In genomic region chr11:131815631-131816030, GRCh38 we compare ENCODE assay signal across 28 cellular contexts.
DNase-seq lines count a peak whose midpoint lies in the region; ATAC-seq and TF ChIP-seq lines count a peak whose summit lies in the region.
"Had no signal": no experiment of that assay in that cellular context is flagged by ENCODE, and none has a peak within 500 bp of the region (broad histone marks: within the 10 kb centered on the region; RNA-seq: fewer than 3 reads in every experiment).

No MANE protein-coding gene starts in this region.

- peak; percentile 82 for DNase-seq in NCI-H524 treated with DMSO at 0.1 percent for 48 hours (lab: John Stamatoyannopoulos, UW)
- DNase-seq in endodermal cell: peak; percentile 78
- DNase-seq in islet precursor cell: peak; percentile 79
- no peak for DNase-seq in LoVo (ENCODE audit: low spot score)
- DNase-seq in GM10248 (ENCODE audit: extremely low spot score): no peak
- no peak for DNase-seq in CD8-positive, alpha-beta T cell
- DNase-seq: activated CD8-positive, alpha-beta memory T cell treated with anti-CD3 and anti-CD28 coated beads, Interleukin-2, amount 50 U/mL, for 48 hours; activated CD8-positive, alpha-beta T cell treated with anti-CD3 and anti-CD28 coated beads for 36 hours; amygdala; colonic mucosa; DND-41; effector memory CD4-positive, alpha-beta T cell; erythroblast; GOT3; lower lobe of right lung; naive thymus-derived CD8-positive, alpha-beta T cell; NCI-H1092; NCI-H187; NCI-H69; SHP77 treated with DMSO at 0.1 percent for 48 hours; stimulated activated naive B cell treated with anti-CD40 and anti-IgM and Interleukin-4, amounts not matched to agents 10 μg/mL and 1 μg/mL and 100 μg/mL, for 72 hours; substantia nigra had no signal

- no peak for TF ChIP-seq CTCF in endodermal cell (conservative IDR thresholded peaks at IDR 0.05)
- TF ChIP-seq CTCF in GM10248 (IDR thresholded peaks at IDR 0.05; ENCODE audit: control extremely low read depth, extremely low read depth, low read depth, missing control alignments): no peak
- TF ChIP-seq CTCF in CD8-positive, alpha-beta T cell (IDR thresholded peaks at IDR 0.05): no peak

- no peak overlapping the region for H3K4me3 Mint-ChIP-seq in endodermal cell
- no peak overlapping the region for H3K4me3 Mint-ChIP-seq in CD8-positive, alpha-beta T cell
- H3K4me3 Mint-ChIP-seq: activated CD8-positive, alpha-beta T cell treated with anti-CD3 and anti-CD28 coated beads for 36 hours; activated naive CD4-positive, alpha-beta T cell treated with anti-CD3 and anti-CD28 coated beads, Interleukin-2, amount 50 U/mL, for 24 hours; naive thymus-derived CD8-positive, alpha-beta T cell; stimulated activated naive B cell treated with anti-CD40 and anti-IgM and Interleukin-4, amounts not matched to agents 10 μg/mL and 1 μg/mL and 100 μg/mL, for 72 hours; type B pancreatic cell had no signal

- ATAC-seq in HG02870 (IDR thresholded peaks at IDR 0.05; ENCODE audit: unreplicated experiment): no peak
- no peak for ATAC-seq in CD8-positive, alpha-beta T cell
- ATAC-seq: activated CD8-positive, alpha-beta T cell treated with anti-CD3 and anti-CD28 coated beads for 36 hours; naive thymus-derived CD8-positive, alpha-beta T cell; stimulated activated naive B cell treated with anti-CD40 and anti-IgM and Interleukin-4, amounts not matched to agents 10 μg/mL and 1 μg/mL and 100 μg/mL, for 72 hours had no signal

- no peaks in the 10 kb centered on the region for H3K36me3 ChIP-seq in endodermal cell (ENCODE audit: control insufficient read depth, insufficient read depth, low read length)
- no peaks in the 10 kb centered on the region for H3K36me3 ChIP-seq in CD8-positive, alpha-beta T cell (ENCODE audit: insufficient read depth, low read length)
- H3K36me3 ChIP-seq: BLaER1 treated with 17β-estradiol and CSF1 and Interleukin-3, amounts not matched to agents 10 nM and 100 nM; breast epithelium; colonic mucosa; lower lobe of right lung had no signal

- H3K27me3 ChIP-seq in endodermal cell (ENCODE audit: control insufficient read depth, insufficient read depth, low read length, poor library complexity, severe bottlenecking): no peaks in the 10 kb centered on the region
- no peaks in the 10 kb centered on the region for H3K27me3 ChIP-seq in CD8-positive, alpha-beta T cell (ENCODE audit: insufficient read depth, low read length)
- H3K27me3 ChIP-seq: BLaER1 treated with 17β-estradiol and CSF1 and Interleukin-3, amounts not matched to agents 10 nM and 100 nM; colonic mucosa had no signal

- H3K27ac Mint-ChIP-seq in endodermal cell: no peak overlapping the region
- no peak overlapping the region for H3K27ac Mint-ChIP-seq in CD8-positive, alpha-beta T cell
- H3K27ac Mint-ChIP-seq: activated CD8-positive, alpha-beta T cell treated with anti-CD3 and anti-CD28 coated beads for 36 hours; activated naive CD4-positive, alpha-beta T cell treated with anti-CD3 and anti-CD28 coated beads, Interleukin-2, amount 50 U/mL, for 24 hours; naive thymus-derived CD8-positive, alpha-beta T cell; stimulated activated naive B cell treated with anti-CD40 and anti-IgM and Interleukin-4, amounts not matched to agents 10 μg/mL and 1 μg/mL and 100 μg/mL, for 72 hours; type B pancreatic cell had no signal

- no peaks in the 10 kb centered on the region for H3K36me3 Mint-ChIP-seq in endodermal cell (ENCODE audit: low read depth)
- no peaks in the 10 kb centered on the region for H3K36me3 Mint-ChIP-seq in CD8-positive, alpha-beta T cell
- H3K36me3 Mint-ChIP-seq: activated naive CD4-positive, alpha-beta T cell treated with anti-CD3 and anti-CD28 coated beads, Interleukin-2, amount 50 U/mL, for 24 hours; naive thymus-derived CD8-positive, alpha-beta T cell; stimulated activated naive B cell treated with anti-CD40 and anti-IgM and Interleukin-4, amounts not matched to agents 10 μg/mL and 1 μg/mL and 100 μg/mL, for 72 hours; type B pancreatic cell had no signal

- H3K4me1 ChIP-seq in endodermal cell (ENCODE audit: control insufficient read depth, insufficient read depth, low read length): peaks cover 6% of the 10 kb centered on the region
- no peaks in the 10 kb centered on the region for H3K4me1 ChIP-seq in CD8-positive, alpha-beta T cell (ENCODE audit: insufficient read depth, low read length)
- H3K4me1 ChIP-seq: breast epithelium, colonic mucosa, lower lobe of right lung had no signal

- H3K9me3 ChIP-seq in endodermal cell (ENCODE audit: control insufficient read depth, low read length): no peaks in the 10 kb centered on the region
- no peaks in the 10 kb centered on the region for H3K9me3 ChIP-seq in CD8-positive, alpha-beta T cell (ENCODE audit: low read length)
- H3K9me3 ChIP-seq: BLaER1 treated with 17β-estradiol and CSF1 and Interleukin-3, amounts not matched to agents 10 nM and 100 nM; breast epithelium; colonic mucosa; lower lobe of right lung had no signal

- 38% methylated on average over 10 of the region's 11 CpGs; no CpG with 5 or more reads in 1 of the 2 experiments for WGBS in endodermal cell (ENCODE audit: insufficient coverage in 1 of 2, insufficient read length in 1 of 2), 2 experiments

- no peak overlapping the region for H3K9ac ChIP-seq in endodermal cell (ENCODE audit: extremely low read depth, low read length, poor library complexity, severe bottlenecking)
- H3K9ac ChIP-seq: BLaER1 treated with 17β-estradiol and CSF1 and Interleukin-3, amounts not matched to agents 10 nM and 100 nM had no signal

- CTCF ChIA-PET in GM10248 (lab: Yijun Ruan, JAX): interaction anchor here (1.2 kb wide), 1 partner anchor 9 kb away, joined by 4 read pairs; no protein-coding TSS in a partner anchor
- CTCF ChIA-PET in CD8-positive, alpha-beta T cell (lab: Charles Lee): no interaction called here

- intact Hi-C loops in CD8-positive, alpha-beta T cell (cut with DNase I, micrococcal nuclease): no loop called here

- POLR2A ChIA-PET in GM10248 (lab: Yijun Ruan, JAX): no interaction called here
- POLR2A ChIA-PET in CD8-positive, alpha-beta T cell (lab: Charles Lee): no interaction called here

- H3K9me3 Mint-ChIP-seq in endodermal cell: no peaks in the 10 kb centered on the region
- no peaks in the 10 kb centered on the region for H3K9me3 Mint-ChIP-seq in CD8-positive, alpha-beta T cell
- H3K9me3 Mint-ChIP-seq: activated CD8-positive, alpha-beta T cell treated with anti-CD3 and anti-CD28 coated beads for 36 hours; activated naive CD4-positive, alpha-beta T cell treated with anti-CD3 and anti-CD28 coated beads, Interleukin-2, amount 50 U/mL, for 24 hours; type B pancreatic cell had no signal

- H3K27me3 Mint-ChIP-seq in endodermal cell (ENCODE audit: insufficient read depth): no peaks in the 10 kb centered on the region
- H3K27me3 Mint-ChIP-seq in CD8-positive, alpha-beta T cell (ENCODE audit: low read depth): no peaks in the 10 kb centered on the region
- H3K27me3 Mint-ChIP-seq: activated CD8-positive, alpha-beta T cell treated with anti-CD3 and anti-CD28 coated beads for 36 hours; activated naive CD4-positive, alpha-beta T cell treated with anti-CD3 and anti-CD28 coated beads, Interleukin-2, amount 50 U/mL, for 24 hours; naive thymus-derived CD8-positive, alpha-beta T cell; stimulated activated naive B cell treated with anti-CD40 and anti-IgM and Interleukin-4, amounts not matched to agents 10 μg/mL and 1 μg/mL and 100 μg/mL, for 72 hours had no signal

- H3K4me1 Mint-ChIP-seq in endodermal cell: peaks cover 23% of the 10 kb centered on the region
- H3K4me1 Mint-ChIP-seq in CD8-positive, alpha-beta T cell (ENCODE audit: low read depth): no peaks in the 10 kb centered on the region
- H3K4me1 Mint-ChIP-seq: activated naive CD4-positive, alpha-beta T cell treated with anti-CD3 and anti-CD28 coated beads, Interleukin-2, amount 50 U/mL, for 24 hours; naive thymus-derived CD8-positive, alpha-beta T cell; stimulated activated naive B cell treated with anti-CD40 and anti-IgM and Interleukin-4, amounts not matched to agents 10 μg/mL and 1 μg/mL and 100 μg/mL, for 72 hours had no signal

- no peak overlapping the region for H3K4me3 ChIP-seq in endodermal cell (ENCODE audit: low read length)
- no peak overlapping the region for H3K4me3 ChIP-seq in CD8-positive, alpha-beta T cell (ENCODE audit: low read depth, low read length)
- H3K4me3 ChIP-seq: BLaER1 treated with 17β-estradiol and CSF1 and Interleukin-3, amounts not matched to agents 10 nM and 100 nM; breast epithelium; colonic mucosa; lower lobe of right lung; skin epidermis had no signal

- H3K27ac ChIP-seq in endodermal cell (ENCODE audit: low read depth, low read length): no peak overlapping the region
- H3K27ac ChIP-seq in CD8-positive, alpha-beta T cell (ENCODE audit: low read depth, low read length): no peak overlapping the region
- H3K27ac ChIP-seq: BLaER1 treated with 17β-estradiol and CSF1 and Interleukin-3, amounts not matched to agents 10 nM and 100 nM; breast epithelium; colonic mucosa; lower lobe of right lung; skin epidermis had no signal

Comparison
In these comparisons a context has a peak if more than half of its experiments do, and no peak if none do; other contexts are left out.
1. DNase-seq: peak in NCI-H524 treated with DMSO at 0.1 percent for 48 hours (single experiment), endodermal cell (single experiment) and islet precursor cell (single experiment); none in LoVo (single experiment), GM10248 (single experiment) and CD8-positive, alpha-beta T cell (0 of 7).